16 cellular contexts compared by ENCODE assay signal in the genomic region with DNA sequence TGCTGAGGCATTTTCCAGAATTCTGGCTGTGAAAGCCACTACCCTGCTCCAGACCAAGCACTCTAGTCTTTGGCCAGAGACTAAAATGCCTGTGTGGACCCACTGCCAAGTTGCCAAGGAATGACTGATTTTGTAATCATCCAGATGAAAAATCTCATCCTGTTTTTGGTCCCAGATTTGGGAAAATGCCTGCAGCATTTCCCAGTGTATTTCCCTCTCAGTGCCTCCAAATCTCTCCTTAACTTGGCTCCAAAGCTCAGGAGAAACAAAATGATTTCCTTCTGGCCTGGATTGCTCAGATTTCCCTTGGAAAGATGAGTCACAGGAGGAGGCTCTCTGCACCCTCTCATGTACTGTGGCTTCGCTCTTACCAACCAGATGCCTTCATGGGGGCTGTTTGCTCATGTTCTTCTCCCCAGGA.
DNase-seq lines count a peak whose midpoint lies in the region; ATAC-seq, FAIRE-seq and TF ChIP-seq lines count a peak whose summit lies in the region.
"Had no signal": no experiment of that assay in that cellular context is flagged by ENCODE, and none has a peak within 500 bp of the region (broad histone marks: within the 10 kb centered on the region; RNA-seq: fewer than 3 reads in every experiment).

No MANE protein-coding gene starts in this region.

- DNase-seq in heart right ventricle (no peak), right atrium auricular region (ENCODE audit: low spot score) (no peak), astrocyte of the spinal cord (ENCODE audit: low read depth, low spot score) (peak; percentile 74), foreskin keratinocyte (peak in 1 of 2 donors; percentile 35), urothelium cell line (ENCODE audit: low spot score) (peak; percentile 32), middle frontal gyrus (ENCODE audit: extremely low spot score, low spot score) (no peak), medulla oblongata (ENCODE audit: extremely low spot score) (no peak)
- DNase-seq: activated gamma-delta T cell treated with Interleukin-2 at 50 U/mL for 16 hours; NCI-H1048; sigmoid colon; stimulated activated naive CD4-positive, alpha-beta T cell treated with Interleukin-2 at 50 U/mL for 16 hours; WERI-Rb-1 had no signal

- H3K27me3 ChIP-seq in heart right ventricle (no peaks in the 10 kb centered on the region), right atrium auricular region (no peaks in the 10 kb centered on the region), foreskin keratinocyte (no peaks in the 10 kb centered on the region)
- H3K27me3 ChIP-seq: sigmoid colon had no signal

- no peaks in the 10 kb centered on the region for H3K36me3 ChIP-seq in heart right ventricle
- H3K36me3 ChIP-seq in right atrium auricular region = no peaks in the 10 kb centered on the region
- H3K36me3 ChIP-seq: sigmoid colon, WERI-Rb-1 had no signal

- H3K4me3 ChIP-seq in heart right ventricle (no peak overlapping the region), right atrium auricular region (no peak overlapping the region), astrocyte of the spinal cord (ENCODE audit: low read depth, low read length) (no peak overlapping the region)
- H3K4me3 ChIP-seq: A549, lung, sigmoid colon had no signal

- TF ChIP-seq CTCF in heart right ventricle (IDR thresholded peaks at IDR 0.05) (no peak), right atrium auricular region (IDR thresholded peaks at IDR 0.05) (no peak), astrocyte of the spinal cord (IDR thresholded peaks at IDR 0.05; ENCODE audit: low read depth, low read length) (no peak), foreskin keratinocyte (conservative IDR thresholded peaks at IDR 0.05) (no peak)

- intact Hi-C loops in heart right ventricle (cut with DNase I) = no loop called here

- H3K9me3 ChIP-seq in heart right ventricle (peaks cover 0 to 67% (median 12%) of the 10 kb centered on the region in 11 donors), right atrium auricular region (peaks cover 0 to 38% of the 10 kb centered on the region in 2 donors)

- WGBS in heart right ventricle, 2 donors = 58 to 59% methylated on average over 1 of the region's 1 CpG

- H3K27ac ChIP-seq in heart right ventricle (no peak overlapping the region), right atrium auricular region (no peak overlapping the region), foreskin keratinocyte (no peak overlapping the region)
- H3K27ac ChIP-seq: A549, sigmoid colon, WERI-Rb-1 had no signal

- peak in 5 of 8 donors; percentile 22 to 75 (median 41) for ATAC-seq in heart right ventricle
- ATAC-seq in foreskin keratinocyte = peak; percentile 75
- no peak for ATAC-seq in HG03432 (IDR thresholded peaks at IDR 0.05; ENCODE audit: unreplicated experiment)
- ATAC-seq: A549, HepG2 had no signal

- in situ Hi-C loops in astrocyte of the spinal cord (cut with HindIII; ENCODE audit: low sequenced_read_pairs) = no loop called here

- no peak for FAIRE-seq in urothelium cell line (lab: Jason Lieb, UNC)
- FAIRE-seq: A549, HepG2 had no signal

- H3K4me1 ChIP-seq in heart right ventricle (no peaks in the 10 kb centered on the region), right atrium auricular region (no peaks in the 10 kb centered on the region), foreskin keratinocyte (peaks cover 6% of the 10 kb centered on the region)
- H3K4me1 ChIP-seq: A549, sigmoid colon had no signal

Comparison
In these comparisons a context has a peak if more than half of its experiments do, and no peak if none do; other contexts are left out.
1. DNase-seq: peak in astrocyte of the spinal cord (single experiment) and urothelium cell line (single experiment); none in heart right ventricle (0 of 2), right atrium auricular region (single experiment), middle frontal gyrus (single experiment) and medulla oblongata (single experiment).